Comparison of ENCODE assay signal across 20 cellular contexts in the genomic region with DNA sequence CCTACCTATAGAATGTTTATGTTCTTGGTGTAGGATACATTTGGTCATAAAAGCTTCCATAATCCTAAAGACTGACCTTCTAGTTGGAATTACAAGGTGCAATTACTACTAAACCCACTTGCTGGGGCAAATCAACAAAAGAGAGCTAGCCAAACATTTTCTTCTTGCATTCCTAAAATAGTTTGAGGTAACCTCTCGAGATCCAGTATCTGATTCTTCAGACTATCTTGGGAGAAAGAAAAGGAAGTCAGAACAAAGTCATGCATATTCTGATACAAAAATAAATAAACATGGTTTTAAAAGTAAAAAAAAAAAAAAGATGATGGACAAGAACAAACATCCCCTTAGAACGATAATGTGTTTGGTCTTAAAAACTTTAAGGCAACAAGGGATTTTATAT.
"Had no signal": no experiment of that assay in that cellular context is flagged by ENCODE, and none has a peak within 500 bp of the region (broad histone marks: within the 10 kb centered on the region; RNA-seq: fewer than 3 reads in every experiment).

No MANE protein-coding gene starts in this region.

- H3K27ac ChIP-seq: body of pancreas, neutrophil, thyroid gland had no signal

- H3K36me3 ChIP-seq: neutrophil, thyroid gland had no signal

- H3K4me3 ChIP-seq: body of pancreas, lung, thyroid gland had no signal

- H3K27me3 ChIP-seq: body of pancreas, neutrophil, thyroid gland had no signal

- H3K4me1 Mint-ChIP-seq: activated T-helper 17 cell treated with anti-CD3 and anti-CD28 coated beads, Interleukin-2, amount 50 U/mL, for 72 hours; immature natural killer cell; naive thymus-derived CD4-positive, alpha-beta T cell; stimulated activated memory B cell treated with anti-CD40 and anti-IgM and Interleukin-4, amounts not matched to agents 10 μg/mL and 1 μg/mL and 100 μg/mL, for 72 hours; T-cell had no signal

- H3K27me3 Mint-ChIP-seq: activated T-helper 17 cell treated with anti-CD3 and anti-CD28 coated beads, Interleukin-2, amount 50 U/mL, for 72 hours; naive thymus-derived CD4-positive, alpha-beta T cell; stimulated activated memory B cell treated with anti-CD40 and anti-IgM and Interleukin-4, amounts not matched to agents 10 μg/mL and 1 μg/mL and 100 μg/mL, for 72 hours; T-cell had no signal

- H3K4me1 ChIP-seq: body of pancreas, thyroid gland had no signal

- ATAC-seq: activated T-helper 17 cell treated with anti-CD3 and anti-CD28 coated beads, Interleukin-2, amount 50 U/mL, for 72 hours; body of pancreas; left cardiac atrium; naive thymus-derived CD4-positive, alpha-beta T cell; stimulated activated memory B cell treated with anti-CD40 and anti-IgM and Interleukin-4, amounts not matched to agents 10 μg/mL and 1 μg/mL and 100 μg/mL, for 72 hours; T-cell had no signal

- H3K27ac Mint-ChIP-seq: activated naive CD4-positive, alpha-beta T cell treated with anti-CD3 and anti-CD28 coated beads for 36 hours; activated T-helper 17 cell treated with anti-CD3 and anti-CD28 coated beads, Interleukin-2, amount 50 U/mL, for 72 hours; immature natural killer cell; naive thymus-derived CD4-positive, alpha-beta T cell; stimulated activated memory B cell treated with anti-CD40 and anti-IgM and Interleukin-4, amounts not matched to agents 10 μg/mL and 1 μg/mL and 100 μg/mL, for 72 hours; T-cell had no signal

- H3K4me3 Mint-ChIP-seq: activated naive CD4-positive, alpha-beta T cell treated with anti-CD3 and anti-CD28 coated beads for 36 hours; activated T-helper 17 cell treated with anti-CD3 and anti-CD28 coated beads, Interleukin-2, amount 50 U/mL, for 72 hours; immature natural killer cell; naive thymus-derived CD4-positive, alpha-beta T cell; stimulated activated memory B cell treated with anti-CD40 and anti-IgM and Interleukin-4, amounts not matched to agents 10 μg/mL and 1 μg/mL and 100 μg/mL, for 72 hours; T-cell had no signal

- H3K36me3 Mint-ChIP-seq: immature natural killer cell; naive thymus-derived CD4-positive, alpha-beta T cell; stimulated activated memory B cell treated with anti-CD40 and anti-IgM and Interleukin-4, amounts not matched to agents 10 μg/mL and 1 μg/mL and 100 μg/mL, for 72 hours; T-cell had no signal

- H3K9me3 ChIP-seq: body of pancreas, neutrophil, thyroid gland had no signal

- DNase-seq: activated CD4-positive, alpha-beta T cell treated with anti-CD3 and anti-CD28 coated beads for 1 hour; activated CD4-positive, alpha-beta T cell treated with anti-CD3 and anti-CD28 coated beads, Interleukin-2, amount 50 U/mL, for 4 hours; activated naive CD4-positive, alpha-beta T cell treated with anti-CD3 and anti-CD28 coated beads for 36 hours; activated T-cell treated with anti-CD3 and anti-CD28 coated beads for 4 hours; body of pancreas; central memory CD4-positive, alpha-beta T cell; cortex of kidney; effector CD8-positive, alpha-beta T cell; foreskin melanocyte; immature natural killer cell; left cardiac atrium; naive thymus-derived CD4-positive, alpha-beta T cell; stimulated activated CD4-positive, alpha-beta T cell treated with anti-CD3 and anti-CD28 coated beads, Interleukin-2, amount 100 ng/mL, for 48 hours; T-cell; T1000; thyroid gland had no signal

- H3K9me3 Mint-ChIP-seq: activated naive CD4-positive, alpha-beta T cell treated with anti-CD3 and anti-CD28 coated beads for 36 hours; activated T-helper 17 cell treated with anti-CD3 and anti-CD28 coated beads, Interleukin-2, amount 50 U/mL, for 72 hours; naive thymus-derived CD4-positive, alpha-beta T cell; stimulated activated memory B cell treated with anti-CD40 and anti-IgM and Interleukin-4, amounts not matched to agents 10 μg/mL and 1 μg/mL and 100 μg/mL, for 72 hours; T-cell had no signal
